Comparison of ENCODE assay signal across 16 cellular contexts in the genomic region with DNA sequence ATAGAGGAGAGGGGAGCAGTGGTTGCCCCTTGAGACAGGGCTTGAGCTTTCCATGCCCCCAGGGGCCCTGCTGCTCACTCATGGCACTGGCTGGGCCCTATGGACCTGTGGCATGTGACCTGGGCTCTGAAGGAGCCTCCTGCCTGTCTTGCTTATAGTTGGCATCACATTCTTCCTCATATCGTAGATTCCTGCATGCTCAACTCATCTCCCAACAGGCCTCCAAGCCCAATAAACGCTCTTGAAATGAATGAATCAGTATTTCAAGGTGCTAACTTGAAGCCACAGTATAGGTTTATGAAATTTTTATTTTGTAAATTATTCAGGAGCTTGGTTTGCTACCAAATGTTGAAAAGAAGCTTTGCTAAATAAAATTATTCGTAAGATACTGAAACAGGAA.
DNase-seq lines count a peak whose midpoint lies in the region; ATAC-seq, FAIRE-seq and TF ChIP-seq lines count a peak whose summit lies in the region.
"Had no signal": no experiment of that assay in that cellular context is flagged by ENCODE, and none has a peak within 500 bp of the region (broad histone marks: within the 10 kb centered on the region; RNA-seq: fewer than 3 reads in every experiment).

No MANE protein-coding gene starts in this region.

- intact Hi-C loops in K562 (cut with micrococcal nuclease) (no loop called here), adrenal gland (cut with DNase I) (no loop called here)

- no TSS peak for BruUV-seq in K562 (replicated peaks; lab: Mats Ljungman, UMichigan)

- TF ChIP-seq POLR2A in K562 (conservative IDR thresholded peaks at IDR 0.05) = no peak
- TF ChIP-seq POLR2A in adrenal gland (IDR thresholded peaks at IDR 0.05) = no peak

- POLR2A ChIA-PET in K562 (lab: Yijun Ruan, JAX) = interaction anchor here (0.5 to 1.4 kb wide), 2 partner anchors 9 to 52 kb away, joined by 3 read pairs; no protein-coding TSS in a partner anchor

- H3K9me1 ChIP-seq in K562 (ENCODE audit: control insufficient read depth, insufficient read depth, low read length) = no peaks in the 10 kb centered on the region

- H4K20me1 ChIP-seq in K562 (replicated peaks; ENCODE audit: control insufficient read depth, insufficient read depth, low read length) = no peaks in the 10 kb centered on the region
- H4K20me1 ChIP-seq: BLaER1 treated with 17β-estradiol and CSF1 and Interleukin-3, amounts not matched to agents 10 nM and 100 nM had no signal

- 92% methylated on average over 3 of the region's 3 CpGs for WGBS in K562 (ENCODE audit: insufficient coverage, low coverage, missing lambda C conversion rate)
- WGBS in adrenal gland, 4 donors = 80 to 96% (median 87%) methylated on average over 3 of the region's 3 CpGs

- H3K79me2 ChIP-seq in K562 (ENCODE audit: control insufficient read depth, insufficient read depth, low read length) = no peaks in the 10 kb centered on the region

- no peaks in the 10 kb centered on the region for H3K27me3 ChIP-seq in K562 (ENCODE audit: control insufficient read depth in 2 of 2, insufficient read depth in 2 of 2, low read length in 2 of 2)
- no peaks in the 10 kb centered on the region for H3K27me3 ChIP-seq in adrenal gland
- H3K27me3 ChIP-seq: BLaER1 treated with 17β-estradiol and CSF1 and Interleukin-3, amounts not matched to agents 10 nM and 100 nM had no signal

- no peak for TF ChIP-seq CTCF in K562 (IDR thresholded peaks at IDR 0.05 in 2 of 3, conservative IDR thresholded peaks at IDR 0.05 in 1 of 3; ENCODE audit: insufficient read depth in 2 of 3, low read depth in 1 of 3, low read length in 3 of 3)
- no peak for TF ChIP-seq CTCF in adrenal gland (IDR thresholded peaks at IDR 0.05)

- no peaks in the 10 kb centered on the region for H3K9me3 ChIP-seq in K562 (replicated peaks; ENCODE audit: control insufficient read depth, insufficient read depth, low read depth, low read length)
- no peaks in the 10 kb centered on the region for H3K9me3 ChIP-seq in adrenal gland (replicated peaks in 1 of 3)
- H3K9me3 ChIP-seq: HAP-1 had no signal

- H3K4me3 ChIP-seq in K562 = no peak overlapping the region
- H3K4me3 ChIP-seq in adrenal gland = no peak overlapping the region
- H3K4me3 ChIP-seq: BLaER1 treated with 17β-estradiol and CSF1 and Interleukin-3, amounts not matched to agents 10 nM and 100 nM; GM12878; HAP-1 had no signal

- H3K9ac ChIP-seq in K562 (ENCODE audit: insufficient read depth in 1 of 2, low read depth in 2 of 2, low read length in 2 of 2) = no peak overlapping the region
- H3K9ac ChIP-seq: BLaER1 treated with 17β-estradiol and CSF1 and Interleukin-3, amounts not matched to agents 10 nM and 100 nM had no signal

- H3K27ac ChIP-seq in K562 (ENCODE audit: extremely low read depth, low read depth, low read length) = no peak overlapping the region
- no peak overlapping the region for H3K27ac ChIP-seq in adrenal gland
- H3K27ac ChIP-seq: BLaER1 treated with 17β-estradiol and CSF1 and Interleukin-3, amounts not matched to agents 10 nM and 100 nM had no signal

- no peak for FAIRE-seq in K562 (lab: Jason Lieb, UNC)
- FAIRE-seq: GM12878, H1, HepG2 had no signal

- no peak overlapping the region for H3K4me2 ChIP-seq in K562 (ENCODE audit: insufficient read depth, low read length)
- H3K4me2 ChIP-seq: BLaER1 treated with 17β-estradiol and CSF1 and Interleukin-3, amounts not matched to agents 10 nM and 100 nM had no signal

- H3K4me1 ChIP-seq in K562 (replicated peaks in 1 of 2; ENCODE audit: control insufficient read depth in 2 of 2, insufficient read depth in 2 of 2, low read length in 2 of 2) (peaks cover 3 to 24% of the 10 kb centered on the region in 2 experiments; a peak in 3 of 5 replicates), adrenal gland (replicated peaks in 1 of 2) (no peaks in the 10 kb centered on the region)
- H3K4me1 ChIP-seq: BLaER1 treated with 17β-estradiol and CSF1 and Interleukin-3, amounts not matched to agents 10 nM and 100 nM; HAP-1 had no signal

- TF ChIP-seq EP300 in K562 (IDR thresholded peaks at IDR 0.05; ENCODE audit: low read length) = no peak

- CTCF ChIA-PET in K562 (lab: Yijun Ruan, JAX; ENCODE audit: low intra/inter-chr PET ratio) = no interaction called here

- peak overlapping the region; percentile 87 for H2AFZ ChIP-seq in K562 (ENCODE audit: low read depth, low read length)

- in situ Hi-C loops in K562 (cut with MboI) = no loop called here

- DNase-seq in LoVo (ENCODE audit: low spot score) = peak; percentile 25
- no peak for DNase-seq in K562 (ENCODE audit: extremely low read depth in 1 of 4, low spot score in 3 of 4)
- peak; percentile 28 for DNase-seq in kidney tubule cell (ENCODE audit: low spot score)
- DNase-seq in kidney glomerular epithelial cell (lab: John Stamatoyannopoulos, UW) = no peak
- DNase-seq in H4 (ENCODE audit: low spot score) = no peak
- DNase-seq in adrenal gland = no peak
- DNase-seq in NCI-H446 treated with DMSO at 0.1 percent for 48 hours (lab: John Stamatoyannopoulos, UW) = no peak
- DNase-seq: Calu3; CD8-positive, alpha-beta T cell; DMS79 treated with DMSO at 0.1 percent for 48 hours; EL had no signal

- H3K36me3 ChIP-seq in K562 (ENCODE audit: control insufficient read depth, insufficient read depth, low read length) = no peaks in the 10 kb centered on the region
- H3K36me3 ChIP-seq in adrenal gland (replicated peaks in 1 of 2) = no peaks in the 10 kb centered on the region
- H3K36me3 ChIP-seq: BLaER1 treated with 17β-estradiol and CSF1 and Interleukin-3, amounts not matched to agents 10 nM and 100 nM; HAP-1 had no signal

- TF ChIP-seq RAD21 in K562 (CRISPR knock-in tag; conservative IDR thresholded peaks at IDR 0.05 in 1 of 2, IDR thresholded peaks at IDR 0.05 in 1 of 2) = no peak

- ATAC-seq in K562 = no peak; the same call in 2 of the 3 replicates
- ATAC-seq: CD8-positive, alpha-beta T cell; GM12878; HepG2 had no signal

TF ChIP-seq in K562, 482 proteins besides CTCF, POLR2A, EP300 and RAD21:
- TF ChIP-seq SMAD4 (CRISPR knock-in tag; conservative IDR thresholded peaks at IDR 0.05) (no peak), FOXA1 (IDR thresholded peaks at IDR 0.05; ENCODE audit: borderline replicate concordance) (no peak), COPS2 (conservative IDR thresholded peaks at IDR 0.05) (no peak), ZZZ3 (IDR thresholded peaks at IDR 0.05) (no peak), RHOXF2B (CRISPR knock-in tag; conservative IDR thresholded peaks at IDR 0.05) (no peak), ZBTB8A (IDR thresholded peaks at IDR 0.05; ENCODE audit: partially characterized antibody) (no peak), MAFF (IDR thresholded peaks at IDR 0.05; ENCODE audit: low read length) (no peak), VEZF1 (CRISPR knock-in tag; IDR thresholded peaks at IDR 0.05) (no peak), ZNF324 (CRISPR knock-in tag; IDR thresholded peaks at IDR 0.05) (no peak), MEIS2 (IDR thresholded peaks at IDR 0.05; ENCODE audit: partially characterized antibody) (no peak), XRCC3 (IDR thresholded peaks at IDR 0.05) (no peak), TCF7 (IDR thresholded peaks at IDR 0.05; ENCODE audit: borderline replicate concordance) (no peak), PRPF4 (IDR thresholded peaks at IDR 0.05; ENCODE audit: insufficient read depth, low read depth, low read length, poor library complexity, severe bottlenecking) (no peak), HCFC1 (IDR thresholded peaks at IDR 0.05; ENCODE audit: low read depth, low read length) (no peak)

Comparison
In these comparisons a context has a peak if more than half of its experiments do, and no peak if none do; other contexts are left out.
1. DNase-seq: peak in LoVo (single experiment) and kidney tubule cell (single experiment); none in K562 (0 of 4), kidney glomerular epithelial cell (single experiment), H4 (single experiment), adrenal gland (0 of 7) and NCI-H446 treated with DMSO at 0.1 percent for 48 hours (single experiment).